In the genomic region with DNA sequence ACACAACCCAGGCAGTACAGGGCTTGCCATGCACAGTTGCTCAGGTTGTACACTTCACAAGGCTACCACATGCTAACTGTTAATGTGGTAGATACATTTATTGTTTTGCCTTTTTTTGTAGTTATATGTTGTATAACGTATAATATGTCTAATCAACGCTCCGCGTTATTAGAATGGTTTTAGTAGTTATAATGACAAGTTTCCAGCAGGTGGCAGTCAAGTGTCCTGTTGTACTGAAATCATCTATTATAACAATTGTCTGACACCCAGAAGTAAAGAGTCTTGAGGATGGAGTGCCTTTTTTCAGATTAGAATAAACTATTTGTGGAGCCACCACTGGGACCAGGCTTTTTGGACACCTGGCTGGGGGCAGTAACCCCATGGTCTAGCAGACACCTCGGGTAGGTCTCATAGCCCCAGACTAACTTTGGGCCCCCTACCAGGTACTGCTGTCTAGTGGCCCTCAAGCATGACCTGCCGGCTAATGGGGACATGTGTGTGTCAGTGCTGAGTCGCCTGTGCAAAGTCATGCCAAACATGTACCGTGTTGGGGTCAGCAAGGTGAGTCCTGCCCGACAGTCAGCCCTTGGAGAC, we compare ENCODE assay signal across 1 cellular context.
TF ChIP-seq lines count a peak whose summit lies in the region.

No MANE protein-coding gene starts in this region.

TF ChIP-seq in SK-N-SH treated with all-trans-retinoic acid at 6 μM for 48 hours, 23 proteins besides CTCF, POLR2A, EP300 and RAD21 (continued from another document):
- TF ChIP-seq, protein P1, sequence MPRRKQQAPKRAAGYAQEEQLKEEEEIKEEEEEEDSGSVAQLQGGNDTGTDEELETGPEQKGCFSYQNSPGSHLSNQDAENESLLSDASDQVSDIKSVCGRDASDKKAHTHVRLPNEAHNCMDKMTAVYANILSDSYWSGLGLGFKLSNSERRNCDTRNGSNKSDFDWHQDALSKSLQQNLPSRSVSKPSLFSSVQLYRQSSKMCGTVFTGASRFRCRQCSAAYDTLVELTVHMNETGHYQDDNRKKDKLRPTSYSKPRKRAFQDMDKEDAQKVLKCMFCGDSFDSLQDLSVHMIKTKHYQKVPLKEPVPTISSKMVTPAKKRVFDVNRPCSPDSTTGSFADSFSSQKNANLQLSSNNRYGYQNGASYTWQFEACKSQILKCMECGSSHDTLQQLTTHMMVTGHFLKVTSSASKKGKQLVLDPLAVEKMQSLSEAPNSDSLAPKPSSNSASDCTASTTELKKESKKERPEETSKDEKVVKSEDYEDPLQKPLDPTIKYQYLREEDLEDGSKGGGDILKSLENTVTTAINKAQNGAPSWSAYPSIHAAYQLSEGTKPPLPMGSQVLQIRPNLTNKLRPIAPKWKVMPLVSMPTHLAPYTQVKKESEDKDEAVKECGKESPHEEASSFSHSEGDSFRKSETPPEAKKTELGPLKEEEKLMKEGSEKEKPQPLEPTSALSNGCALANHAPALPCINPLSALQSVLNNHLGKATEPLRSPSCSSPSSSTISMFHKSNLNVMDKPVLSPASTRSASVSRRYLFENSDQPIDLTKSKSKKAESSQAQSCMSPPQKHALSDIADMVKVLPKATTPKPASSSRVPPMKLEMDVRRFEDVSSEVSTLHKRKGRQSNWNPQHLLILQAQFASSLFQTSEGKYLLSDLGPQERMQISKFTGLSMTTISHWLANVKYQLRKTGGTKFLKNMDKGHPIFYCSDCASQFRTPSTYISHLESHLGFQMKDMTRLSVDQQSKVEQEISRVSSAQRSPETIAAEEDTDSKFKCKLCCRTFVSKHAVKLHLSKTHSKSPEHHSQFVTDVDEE (CRISPR knock-in tag; IDR thresholded peaks at IDR 0.05) = no peak
- TF ChIP-seq ARNTL (CRISPR knock-in tag; IDR thresholded peaks at IDR 0.05; ENCODE audit: borderline replicate concordance, low read depth) = no peak
